ENCODE assay signal across 9 cellular contexts in genomic region chr14:50002926-50003212, GRCh38.
DNase-seq lines count a peak whose midpoint lies in the region; ATAC-seq, FAIRE-seq and TF ChIP-seq lines count a peak whose summit lies in the region.
"Had no signal": no experiment of that assay in that cellular context is flagged by ENCODE, and none has a peak within 500 bp of the region (broad histone marks: within the 10 kb centered on the region; RNA-seq: fewer than 3 reads in every experiment).

No MANE protein-coding gene starts in this region.

- H3K27ac Mint-ChIP-seq in activated CD8-positive, alpha-beta memory T cell treated with anti-CD3 and anti-CD28 coated beads, Interleukin-2, amount 10 ng/mL, durations not matched to agents 7 days and 5 days: peak overlapping the region; percentile 96

- H3K36me3 ChIP-seq in ascending aorta (no peaks in the 10 kb centered on the region), HepG2 (replicated peaks in 1 of 2; ENCODE audit: control insufficient read depth in 1 of 2, insufficient read depth in 2 of 2, low read length in 2 of 2) (no peaks in the 10 kb centered on the region), thoracic aorta (no peaks in the 10 kb centered on the region)

- H3K27me3 Mint-ChIP-seq in activated CD8-positive, alpha-beta memory T cell treated with anti-CD3 and anti-CD28 coated beads, Interleukin-2, amount 10 ng/mL, durations not matched to agents 7 days and 5 days: no peaks in the 10 kb centered on the region

- H3K79me2 ChIP-seq in HepG2 (ENCODE audit: insufficient read depth, low read length): no peaks in the 10 kb centered on the region

- in situ Hi-C loops in HepG2 (cut with HindIII; ENCODE audit: extremely low pct_ligation_motif_present, low pct_unique_long_range_greater_than_20kb): loop anchor here (5.0 kb wide), 2 partner anchors 104 to 111 kb away; partner anchors contain the start of gene ARF6

- intact Hi-C loops in ascending aorta (cut with DNase I): loop anchor here (1.0 to 2.0 kb wide), 4 partner anchors 15 to 140 kb away; no protein-coding TSS in a partner anchor
- intact Hi-C loops in HepG2 (cut with micrococcal nuclease; ENCODE audit: unreplicated experiment): loop anchor here (1.0 to 10.0 kb wide), 7 partner anchors 16 to 140 kb away; no protein-coding TSS in a partner anchor

- peak; percentile 15 for FAIRE-seq in HepG2 (lab: Jason Lieb, UNC)

- H3K27ac ChIP-seq in ascending aorta (peak overlapping the region; percentile 96 to 97), HepG2 (ENCODE audit: extremely low read length, insufficient read depth, low read length) (peak overlapping the region; percentile 87), thoracic aorta (peak overlapping the region; percentile 93 to 99)

- TF ChIP-seq POLR2A in HepG2 (IDR thresholded peaks at IDR 0.05; ENCODE audit: insufficient read depth in 1 of 2, low read depth in 2 of 2, low read length in 2 of 2): no peak

- DNase-seq in activated CD8-positive, alpha-beta memory T cell treated with anti-CD3 and anti-CD28 coated beads, Interleukin-2, amount 10 ng/mL, durations not matched to agents 7 days and 5 days: no peak
- DNase-seq in activated CD8-positive, alpha-beta memory T cell treated with anti-CD3 and anti-CD28 coated beads, Interleukin-2, amount 50 U/mL, for 4 hours: no peak
- DNase-seq in ascending aorta (ENCODE audit: low spot score in 2 of 2) (no peak), HepG2 (ENCODE audit: low spot score) (no peak), thoracic aorta (ENCODE audit: low spot score) (no peak), SKM-1 (lab: John Stamatoyannopoulos, UW; ENCODE audit: unreplicated experiment) (no peak)
- DNase-seq in activated effector memory CD4-positive, alpha-beta T cell treated with Interleukin-2 at 50 U/mL for 16 hours: no peak
- DNase-seq: DMS 273 treated with DMSO at 0.1 percent for 48 hours had no signal

- peak overlapping the region; percentile 81 for H3K4me2 ChIP-seq in HepG2 (ENCODE audit: low read depth, low read length)

- no peaks in the 10 kb centered on the region for H3K27me3 ChIP-seq in ascending aorta
- no peaks in the 10 kb centered on the region for H3K27me3 ChIP-seq in HepG2 (ENCODE audit: control insufficient read depth in 1 of 2, insufficient read depth in 2 of 2, low read length in 2 of 2)
- H3K27me3 ChIP-seq in thoracic aorta (replicated peaks; ENCODE audit: insufficient read depth): no peaks in the 10 kb centered on the region

- CTCF ChIA-PET in activated CD8-positive, alpha-beta memory T cell treated with anti-CD3 and anti-CD28 coated beads, Interleukin-2, amount 10 ng/mL, durations not matched to agents 7 days and 5 days (lab: Charles Lee): interaction anchor here (1.0 to 9.1 kb wide), 18 partner anchors 10 to 150 kb away, joined by 3 to 131 read pairs (median 8); partner anchors contain the start of genes ARF6 and NEMF
- CTCF ChIA-PET in HepG2 (lab: Yijun Ruan, JAX; ENCODE audit: low intra/inter-chr PET ratio, low total read pairs): no interaction called here

- H3K4me3 ChIP-seq in ascending aorta (peak overlapping the region; percentile 62 to 69), HepG2 (replicated peaks in 1 of 3; ENCODE audit: insufficient read depth in 1 of 3, low read depth in 2 of 3, low read length in 3 of 3) (peak overlapping the region; percentile 67 to 80 (median 78)), thoracic aorta (peak overlapping the region; percentile 74)

- no peak for TF ChIP-seq CTCF in ascending aorta (IDR thresholded peaks at IDR 0.05)
- TF ChIP-seq CTCF in HepG2 (CRISPR knock-in tag; IDR thresholded peaks at IDR 0.05): no peak
- no peak for TF ChIP-seq CTCF in thoracic aorta (IDR thresholded peaks at IDR 0.05)

- no peak for TF ChIP-seq RAD21 in HepG2 (CRISPR knock-in tag; IDR thresholded peaks at IDR 0.05)

- POLR2A ChIA-PET in HepG2 (lab: Yijun Ruan, JAX): interaction anchor here (0.9 to 6.3 kb wide), 26 partner anchors 8 to 150 kb away, joined by 3 to 85 read pairs (median 8); partner anchors contain the start of genes ARF6, NEMF and VCPKMT

- H3K4me1 Mint-ChIP-seq in activated CD8-positive, alpha-beta memory T cell treated with anti-CD3 and anti-CD28 coated beads, Interleukin-2, amount 10 ng/mL, durations not matched to agents 7 days and 5 days: peaks cover 69% of the 10 kb centered on the region

- H3K9ac ChIP-seq in HepG2 (ENCODE audit: insufficient read depth, low read depth, low read length): peak overlapping the region; percentile 76

- no TSS peak for BruUV-seq in HepG2 (replicated peaks; lab: Mats Ljungman, UMichigan)

- no peak overlapping the region for H2AFZ ChIP-seq in HepG2 (ENCODE audit: low read length)

- H3K36me3 Mint-ChIP-seq in activated CD8-positive, alpha-beta memory T cell treated with anti-CD3 and anti-CD28 coated beads, Interleukin-2, amount 10 ng/mL, durations not matched to agents 7 days and 5 days: peaks cover 17% of the 10 kb centered on the region

- 9% methylated on average over 7 of the region's 7 CpGs for WGBS in HepG2 (ENCODE audit: low lambda C conversion rate)

- peak overlapping the region; percentile 87 for H3K4me3 Mint-ChIP-seq in activated CD8-positive, alpha-beta memory T cell treated with anti-CD3 and anti-CD28 coated beads, Interleukin-2, amount 10 ng/mL, durations not matched to agents 7 days and 5 days

- TF ChIP-seq EP300 in HepG2 (IDR thresholded peaks at IDR 0.05; ENCODE audit: low read depth in 2 of 2, low read length in 2 of 2) (no peak), HepG2 (CRISPR knock-in tag; IDR thresholded peaks at IDR 0.05; ENCODE audit: borderline replicate concordance) (no peak)

- no peak for ATAC-seq in activated CD8-positive, alpha-beta memory T cell treated with anti-CD3 and anti-CD28 coated beads, Interleukin-2, amount 10 ng/mL, durations not matched to agents 7 days and 5 days
- ATAC-seq in HepG2: no peak
- no peak for ATAC-seq in thoracic aorta (ENCODE audit: insufficient number of reproducible peaks, low FRiP score, low read depth)
- no peak for ATAC-seq in GM18502 (IDR thresholded peaks at IDR 0.05; ENCODE audit: poor library complexity, unreplicated experiment)

- no peaks in the 10 kb centered on the region for H4K20me1 ChIP-seq in HepG2 (ENCODE audit: insufficient read depth, low read length)

- no peaks in the 10 kb centered on the region for H3K9me3 ChIP-seq in ascending aorta
- no peaks in the 10 kb centered on the region for H3K9me3 ChIP-seq in HepG2 (ENCODE audit: low read length)
- no peaks in the 10 kb centered on the region for H3K9me3 ChIP-seq in thoracic aorta

- no peaks in the 10 kb centered on the region for H3K9me3 Mint-ChIP-seq in activated CD8-positive, alpha-beta memory T cell treated with anti-CD3 and anti-CD28 coated beads, Interleukin-2, amount 10 ng/mL, durations not matched to agents 7 days and 5 days (ENCODE audit: low read depth)

- H3K4me1 ChIP-seq in ascending aorta (peaks cover 14 to 52% of the 10 kb centered on the region in 2 donors), HepG2 (ENCODE audit: insufficient read depth, low read length) (peaks cover 60% of the 10 kb centered on the region), thoracic aorta (ENCODE audit: control insufficient read depth in 1 of 2, low read depth in 2 of 2) (peaks cover 38 to 62% of the 10 kb centered on the region in 2 donors)

TF ChIP-seq in HepG2, 621 proteins besides CTCF, POLR2A, EP300 and RAD21 (continues in another document):
- TF ChIP-seq ZNF576 (CRISPR knock-in tag; IDR thresholded peaks at IDR 0.05) (0 out of 2 replicates have a peak, but pooled peaks have one; percentile 21), ZNF557 (CRISPR knock-in tag; IDR thresholded peaks at IDR 0.05) (no peak), HOXA5 (CRISPR knock-in tag; IDR thresholded peaks at IDR 0.05) (no peak), ZSCAN29 (CRISPR knock-in tag; conservative IDR thresholded peaks at IDR 0.05) (0 out of 2 replicates have a peak, but pooled peaks have one; percentile 13), SIN3A (IDR thresholded peaks at IDR 0.05; ENCODE audit: borderline replicate concordance, low read depth, low read length) (peak; percentile 17; the same call in 1 of the 2 replicates), ZMYM4 (CRISPR knock-in tag; IDR thresholded peaks at IDR 0.05) (0 out of 2 replicates have a peak, but pooled peaks have one; percentile 41), BATF2 (CRISPR knock-in tag; IDR thresholded peaks at IDR 0.05) (no peak), CHD4 (IDR thresholded peaks at IDR 0.05; ENCODE audit: borderline replicate concordance, low read length) (no peak), MXI1 (IDR thresholded peaks at IDR 0.05; ENCODE audit: borderline replicate concordance, low read depth, low read length) (0 out of 3 replicates have a peak, but pooled peaks have one; percentile 12), ZNF761 (CRISPR knock-in tag; conservative IDR thresholded peaks at IDR 0.05) (peak; percentile 52; the same call in 1 of the 2 replicates), HDAC6 (IDR thresholded peaks at IDR 0.05; ENCODE audit: low read depth, low read length) (no peak), ZIK1 (CRISPR knock-in tag; IDR thresholded peaks at IDR 0.05; ENCODE audit: borderline replicate concordance, low read depth) (0 out of 2 replicates have a peak, but pooled peaks have one; percentile 7), KLF9 (CRISPR knock-in tag; IDR thresholded peaks at IDR 0.05; ENCODE audit: low read depth) (0 out of 2 replicates have a peak, but pooled peaks have one; percentile 21), CCDC6 (CRISPR knock-in tag; IDR thresholded peaks at IDR 0.05) (no peak), ZNF580 (CRISPR knock-in tag; IDR thresholded peaks at IDR 0.05; ENCODE audit: borderline replicate concordance, low read depth) (no peak)
